28 cellular contexts compared by ENCODE assay signal in genomic region chr11:46633291-46634217, GRCh38.
"Had no signal": no experiment of that assay in that cellular context is flagged by ENCODE, and none has a peak within 500 bp of the region (broad histone marks: within the 10 kb centered on the region; RNA-seq: fewer than 3 reads in every experiment).

No MANE protein-coding gene starts in this region.

- H3K4me3 ChIP-seq: MG63, Peyer's patch, SJSA1 had no signal

- H3K27me3 ChIP-seq: MG63, Peyer's patch, SJSA1 had no signal

- H3K27ac ChIP-seq: Peyer's patch, SJSA1 had no signal

- H3K4me1 ChIP-seq: Peyer's patch, SJSA1 had no signal

- H3K4me1 Mint-ChIP-seq: activated T-helper 17 cell treated with anti-CD3 and anti-CD28 coated beads, Interleukin-2, amount 50 U/mL, for 72 hours; brain had no signal

- H3K9me3 ChIP-seq: MG63, Peyer's patch, SJSA1 had no signal

- H3K9me3 Mint-ChIP-seq: activated B cell treated with CpG ODN at 0.5 μM for 24 hours; activated CD4-positive, alpha-beta memory T cell treated with anti-CD3 and anti-CD28 coated beads for 36 hours; activated CD4-positive, alpha-beta T cell treated with anti-CD3 and anti-CD28 coated beads, Interleukin-2, amount 10 ng/mL, durations not matched to agents 24 days and 14 days; activated naive CD4-positive, alpha-beta T cell treated with anti-CD3 and anti-CD28 coated beads for 36 hours; activated T-helper 17 cell treated with anti-CD3 and anti-CD28 coated beads, Interleukin-2, amount 50 U/mL, for 72 hours; brain; central memory CD8-positive, alpha-beta T cell; T-helper 1 cell treated with Interleukin-12 subunit alpha and Interleukin-12 subunit beta and Interleukin-4 antibody, amounts not matched to agents 30 μg/mL and 1 μg/mL, for 36 hours had no signal

- DNase-seq: activated B cell treated with CpG ODN at 0.5 μM for 24 hours; activated CD4-positive, alpha-beta memory T cell treated with anti-CD3 and anti-CD28 coated beads for 36 hours; activated CD4-positive, alpha-beta T cell treated with anti-CD3 and anti-CD28 coated beads for 1 hour; activated CD4-positive, alpha-beta T cell treated with anti-CD3 and anti-CD28 coated beads, Interleukin-2, amount 10 ng/mL, durations not matched to agents 24 days and 14 days; activated CD8-positive, alpha-beta memory T cell treated with anti-CD3 and anti-CD28 coated beads for 24 hours; activated gamma-delta T cell; activated naive CD4-positive, alpha-beta T cell treated with anti-CD3 and anti-CD28 coated beads for 36 hours; activated T-cell treated with anti-CD3 and anti-CD28 coated beads for 4 hours; activated T-cell treated with anti-CD3 and anti-CD28 coated beads, Interleukin-2, amount 50 U/mL, for 48 hours; amygdala; MG63; NCI-H1092 treated with DMSO at 0.1 percent for 48 hours; NCI-H1417 treated with DMSO at 0.1 percent for 48 hours; NCI-H1694; NCI-H2029; NCI-H345; NCI-H510A; NCI-H526 treated with DMSO at 0.1 percent for 48 hours; NCI-H82; OCI-M1; Peyer's patch; SHP77 had no signal

- H3K27ac Mint-ChIP-seq: activated B cell treated with CpG ODN at 0.5 μM for 24 hours; activated CD4-positive, alpha-beta memory T cell treated with anti-CD3 and anti-CD28 coated beads for 36 hours; activated CD4-positive, alpha-beta T cell treated with anti-CD3 and anti-CD28 coated beads, Interleukin-2, amount 10 ng/mL, durations not matched to agents 24 days and 14 days; activated naive CD4-positive, alpha-beta T cell treated with anti-CD3 and anti-CD28 coated beads for 36 hours; activated naive CD8-positive, alpha-beta T cell; activated T-helper 17 cell treated with anti-CD3 and anti-CD28 coated beads, Interleukin-2, amount 50 U/mL, for 72 hours; brain; T-helper 1 cell treated with Interleukin-12 subunit alpha and Interleukin-12 subunit beta and Interleukin-4 antibody, amounts not matched to agents 30 μg/mL and 1 μg/mL, for 36 hours had no signal

- H3K4me3 Mint-ChIP-seq: activated B cell treated with CpG ODN at 0.5 μM for 24 hours; activated CD4-positive, alpha-beta memory T cell treated with anti-CD3 and anti-CD28 coated beads for 36 hours; activated CD4-positive, alpha-beta T cell treated with anti-CD3 and anti-CD28 coated beads, Interleukin-2, amount 10 ng/mL, durations not matched to agents 24 days and 14 days; activated naive CD4-positive, alpha-beta T cell treated with anti-CD3 and anti-CD28 coated beads for 36 hours; activated naive CD8-positive, alpha-beta T cell; activated T-helper 17 cell treated with anti-CD3 and anti-CD28 coated beads, Interleukin-2, amount 50 U/mL, for 72 hours; brain; central memory CD8-positive, alpha-beta T cell; T-helper 1 cell treated with Interleukin-12 subunit alpha and Interleukin-12 subunit beta and Interleukin-4 antibody, amounts not matched to agents 30 μg/mL and 1 μg/mL, for 36 hours had no signal

- ATAC-seq: activated T-helper 17 cell treated with anti-CD3 and anti-CD28 coated beads, Interleukin-2, amount 50 U/mL, for 72 hours had no signal

- H3K27me3 Mint-ChIP-seq: activated B cell treated with CpG ODN at 0.5 μM for 24 hours; activated CD4-positive, alpha-beta memory T cell treated with anti-CD3 and anti-CD28 coated beads for 36 hours; activated CD4-positive, alpha-beta T cell treated with anti-CD3 and anti-CD28 coated beads, Interleukin-2, amount 10 ng/mL, durations not matched to agents 24 days and 14 days; activated naive CD8-positive, alpha-beta T cell; activated T-helper 17 cell treated with anti-CD3 and anti-CD28 coated beads, Interleukin-2, amount 50 U/mL, for 72 hours; brain; central memory CD8-positive, alpha-beta T cell had no signal
